9 cellular contexts compared by ENCODE assay signal in the genomic region with DNA sequence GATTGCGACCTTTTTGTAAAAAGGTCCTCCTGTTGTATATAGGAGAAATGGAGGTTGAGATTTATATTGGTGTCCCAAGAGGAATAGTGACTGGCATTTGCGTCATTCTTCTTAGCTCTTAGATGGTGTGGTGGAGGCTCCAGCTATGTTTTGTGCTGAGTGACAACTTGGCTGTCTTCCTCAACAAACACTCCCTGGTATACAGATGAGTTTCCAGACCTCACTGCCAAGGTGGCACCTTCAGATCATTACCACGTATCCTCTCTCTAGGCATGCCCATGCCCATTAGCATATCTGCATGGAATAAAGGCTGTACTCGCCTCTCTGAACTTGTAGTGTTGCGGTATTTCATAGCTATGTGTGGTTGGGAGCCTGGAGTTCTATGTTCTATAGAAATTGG.
"Had no signal": no experiment of that assay in that cellular context is flagged by ENCODE, and none has a peak within 500 bp of the region (broad histone marks: within the 10 kb centered on the region; RNA-seq: fewer than 3 reads in every experiment).

No MANE protein-coding gene starts in this region.

- H3K27ac ChIP-seq: GM23248 had no signal

- H3K9me3 ChIP-seq: HAP-1 had no signal

- H2AFZ ChIP-seq: GM23248, GM23338 had no signal

- ATAC-seq: GM23338, HCT116 had no signal

- H3K4me1 ChIP-seq: HAP-1 had no signal

- H3K4me1 Mint-ChIP-seq: GM23338, H9 had no signal

- H3K4me2 ChIP-seq: GM23338 had no signal

- H3K9ac ChIP-seq: GM23248 had no signal

- H3K4me3 Mint-ChIP-seq: GM23338, H9, HFFc6 had no signal

- DNase-seq: GM23248, GOT3, H7, H9, HCEC 1CT, HFFc6 had no signal

- H3K4me3 ChIP-seq: GM23248, GM23338, HAP-1 had no signal
